Comparison of ENCODE assay signal across 18 cellular contexts in genomic region chr18:22964116-22964515, GRCh38.
"Had no signal": no experiment of that assay in that cellular context is flagged by ENCODE, and none has a peak within 500 bp of the region (broad histone marks: within the 10 kb centered on the region; RNA-seq: fewer than 3 reads in every experiment).

No MANE protein-coding gene starts in this region.

- H3K4me3 Mint-ChIP-seq: activated CD4-positive, alpha-beta memory T cell treated with anti-CD3 and anti-CD28 coated beads, Interleukin-2, amount 10 ng/mL, durations not matched to agents 7 days and 5 days; activated naive CD8-positive, alpha-beta T cell; activated T-cell treated with anti-CD3 and anti-CD28 coated beads, Interleukin-2, amount 50 U/mL, for 24 hours; naive thymus-derived CD4-positive, alpha-beta T cell; stimulated activated memory B cell treated with anti-CD40 and anti-IgM and Interleukin-4, amounts not matched to agents 10 μg/mL and 1 μg/mL and 100 μg/mL, for 72 hours; T-cell had no signal

- H3K4me1 Mint-ChIP-seq: stimulated activated memory B cell treated with anti-CD40 and anti-IgM and Interleukin-4, amounts not matched to agents 10 μg/mL and 1 μg/mL and 100 μg/mL, for 72 hours; T-cell had no signal

- H3K9ac ChIP-seq: parathyroid adenoma had no signal

- H3K36me3 ChIP-seq: tibial nerve had no signal

- H3K9me3 Mint-ChIP-seq: activated CD4-positive, alpha-beta memory T cell treated with anti-CD3 and anti-CD28 coated beads, Interleukin-2, amount 10 ng/mL, durations not matched to agents 7 days and 5 days; activated T-cell treated with anti-CD3 and anti-CD28 coated beads, Interleukin-2, amount 50 U/mL, for 24 hours; naive thymus-derived CD4-positive, alpha-beta T cell; stimulated activated memory B cell treated with anti-CD40 and anti-IgM and Interleukin-4, amounts not matched to agents 10 μg/mL and 1 μg/mL and 100 μg/mL, for 72 hours; T-cell had no signal

- H3K27ac Mint-ChIP-seq: activated CD4-positive, alpha-beta memory T cell treated with anti-CD3 and anti-CD28 coated beads, Interleukin-2, amount 10 ng/mL, durations not matched to agents 7 days and 5 days; activated naive CD8-positive, alpha-beta T cell; stimulated activated memory B cell treated with anti-CD40 and anti-IgM and Interleukin-4, amounts not matched to agents 10 μg/mL and 1 μg/mL and 100 μg/mL, for 72 hours; T-cell had no signal

- H3K4me1 ChIP-seq: parathyroid adenoma, tibial nerve had no signal

- H3K36me3 Mint-ChIP-seq: T-cell had no signal

- FAIRE-seq: bronchial epithelial cell, endometrium had no signal

- H3K4me3 ChIP-seq: tibial nerve had no signal

- H3K27me3 ChIP-seq: tibial nerve had no signal

- H3K9me3 ChIP-seq: tibial nerve had no signal

- H3K27me3 Mint-ChIP-seq: activated CD4-positive, alpha-beta memory T cell treated with anti-CD3 and anti-CD28 coated beads, Interleukin-2, amount 10 ng/mL, durations not matched to agents 7 days and 5 days; activated naive CD8-positive, alpha-beta T cell; activated T-cell treated with anti-CD3 and anti-CD28 coated beads, Interleukin-2, amount 50 U/mL, for 24 hours; naive thymus-derived CD4-positive, alpha-beta T cell; stimulated activated memory B cell treated with anti-CD40 and anti-IgM and Interleukin-4, amounts not matched to agents 10 μg/mL and 1 μg/mL and 100 μg/mL, for 72 hours; T-cell had no signal

- H3K79me2 ChIP-seq: parathyroid adenoma had no signal

- H2AFZ ChIP-seq: parathyroid adenoma had no signal

- H3K27ac ChIP-seq: parathyroid adenoma, tibial nerve had no signal

- DNase-seq: activated CD4-positive, alpha-beta memory T cell treated with anti-CD3 and anti-CD28 coated beads, Interleukin-2, amount 10 ng/mL, durations not matched to agents 7 days and 5 days; activated effector memory CD4-positive, alpha-beta T cell treated with anti-CD3 and anti-CD28 coated beads, Interleukin-2, amount 50 U/mL, for 16 hours; activated T-cell treated with anti-CD3 and anti-CD28 coated beads, Interleukin-2, amount 50 U/mL, for 24 hours; aorta; islet precursor cell; mammary epithelial cell; naive thymus-derived CD4-positive, alpha-beta T cell; retina; stimulated activated CD4-positive, alpha-beta T cell treated with anti-CD3 and anti-CD28 coated beads, Interleukin-2, amount 100 ng/mL, for 48 hours; substantia nigra; T-cell; T-helper 9 cell had no signal

- ATAC-seq: naive thymus-derived CD4-positive, alpha-beta T cell; stimulated activated memory B cell treated with anti-CD40 and anti-IgM and Interleukin-4, amounts not matched to agents 10 μg/mL and 1 μg/mL and 100 μg/mL, for 72 hours; T-cell had no signal
